8 cellular contexts compared by ENCODE assay signal in genomic region chr22:38180841-38181452, GRCh38. TPM values are rescaled to one million over a fixed set of nuclear protein-coding genes. Genes with fewer than 3 reads are reported as not detected.
DNase-seq lines count a peak whose midpoint lies in the region; ATAC-seq, FAIRE-seq and TF ChIP-seq lines count a peak whose summit lies in the region.

No MANE protein-coding gene starts in this region.

- no peaks in the 10 kb centered on the region for H4K20me1 ChIP-seq in keratinocyte (ENCODE audit: control insufficient read depth, extremely low read depth, insufficient read depth, low read length)

- H3K27me3 ChIP-seq in NT2/D1 (ENCODE audit: insufficient read depth, insufficient read length), result no peaks in the 10 kb centered on the region
- H3K27me3 ChIP-seq in keratinocyte (ENCODE audit: control insufficient read depth, extremely low read depth, insufficient read depth, low read length), result no peaks in the 10 kb centered on the region

- H3K27ac ChIP-seq in keratinocyte (ENCODE audit: control insufficient read depth, insufficient read depth, low read length), result peak overlapping the region; percentile 100

- H3K79me2 ChIP-seq in keratinocyte (ENCODE audit: control insufficient read depth, insufficient read depth, low read length), result no peaks in the 10 kb centered on the region

- FAIRE-seq in keratinocyte (lab: Jason Lieb, UNC), result peak; percentile 17

- no peak for TF ChIP-seq CTCF in astrocyte of the spinal cord (IDR thresholded peaks at IDR 0.05; ENCODE audit: low read depth, low read length)
- peak in 2 of 3 experiments; percentile 3 to 8 for TF ChIP-seq CTCF in keratinocyte (optimal IDR thresholded peaks at IDR 0.05 in 1 of 3, IDR thresholded peaks at IDR 0.05 in 1 of 3, conservative IDR thresholded peaks at IDR 0.05 in 1 of 3; ENCODE audit: extremely low read depth in 1 of 3, insufficient read depth in 2 of 3, low read length in 3 of 3)

- H3K9me1 ChIP-seq in keratinocyte (ENCODE audit: control insufficient read depth, extremely low read depth, insufficient read depth, low read length), result no peaks in the 10 kb centered on the region

- no peak for ATAC-seq in stimulated activated naive CD8-positive, alpha-beta T cell treated with anti-CD3 and anti-CD28 coated beads, Interleukin-15, Interleukin-2, amounts not matched to agents 100 U/mL and 50 U/mL, for 24 hours
- ATAC-seq in GM18511 (IDR thresholded peaks at IDR 0.05; ENCODE audit: unreplicated experiment), result no peak
- no peak for ATAC-seq in GM21447 (IDR thresholded peaks at IDR 0.05; ENCODE audit: unreplicated experiment)

- peak overlapping the region; percentile 86 for H2AFZ ChIP-seq in keratinocyte (ENCODE audit: control insufficient read depth, low read length)

- H3K4me1 ChIP-seq in NT2/D1 (ENCODE audit: insufficient read depth, insufficient read length) (peaks cover 5% of the 10 kb centered on the region), keratinocyte (ENCODE audit: control insufficient read depth, extremely low read depth, insufficient read depth, low read length) (peaks cover 47% of the 10 kb centered on the region)

- peak; percentile 58 for DNase-seq in activated CD4-positive, CD25-positive, alpha-beta regulatory T cell treated with anti-CD3 and anti-CD28 coated beads, Interleukin-2, amount 50 U/mL, for 72 hours
- DNase-seq in activated CD4-positive, CD25-positive, alpha-beta regulatory T cell (lab: John Stamatoyannopoulos, UW), result no peak
- DNase-seq in NT2/D1 (ENCODE audit: low read depth, low spot score) (no peak), astrocyte of the spinal cord (ENCODE audit: low read depth, low spot score) (no peak), keratinocyte (ENCODE audit: low read depth, low spot score) (no peak)
- DNase-seq in stimulated activated naive CD8-positive, alpha-beta T cell treated with anti-CD3 and anti-CD28 coated beads, Interleukin-15, Interleukin-2, amounts not matched to agents 100 U/mL and 50 U/mL, for 24 hours, result peak; percentile 35

- H3K4me3 ChIP-seq in NT2/D1 (ENCODE audit: insufficient read length, low read depth) (peak overlapping the region; percentile 73), astrocyte of the spinal cord (ENCODE audit: low read depth, low read length) (peak overlapping the region; percentile 54), keratinocyte (ENCODE audit: control insufficient read depth in 2 of 3, extremely low read depth in 1 of 3, insufficient read depth in 2 of 3, low read depth in 1 of 3, low read length in 3 of 3) (peak overlapping the region; percentile 49 to 96 (median 69))

- H3K4me2 ChIP-seq in keratinocyte (ENCODE audit: control insufficient read depth, extremely low read depth, insufficient read depth, low read depth, low read length), result peak overlapping the region; percentile 100

- H3K36me3 ChIP-seq in NT2/D1 (ENCODE audit: insufficient read depth, insufficient read length, low read length), result no peaks in the 10 kb centered on the region
- H3K36me3 ChIP-seq in keratinocyte (ENCODE audit: control insufficient read depth in 2 of 2, extremely low read depth in 1 of 2, insufficient read depth in 2 of 2, low read length in 2 of 2), result no peaks in the 10 kb centered on the region

- H3K9me3 ChIP-seq in NT2/D1 (ENCODE audit: insufficient read depth, low read length) (no peaks in the 10 kb centered on the region), keratinocyte (ENCODE audit: control insufficient read depth, low read depth, low read length) (no peaks in the 10 kb centered on the region)

- peak overlapping the region; percentile 99 for H3K9ac ChIP-seq in NT2/D1 (ENCODE audit: insufficient read length, low read depth)
- peak overlapping the region; percentile 99 for H3K9ac ChIP-seq in keratinocyte (ENCODE audit: control insufficient read depth, extremely low read depth, insufficient read depth, low read length)

- dilution Hi-C loops in keratinocyte (cut with MboI; ENCODE audit: extremely low pct_ligation_motif_present, low sequenced_read_pairs), result no loop called here

- in situ Hi-C loops in astrocyte of the spinal cord (cut with HindIII; ENCODE audit: low sequenced_read_pairs), result loop anchor here (25.0 kb wide), 1 partner anchor 131 kb away; the partner anchor contains the start of gene CSNK1E

RNA-seq across cellular contexts. Expression of gene PLA2G6, which starts 0.7 kb away (rescaled TPM):
- polyA plus RNA-seq in keratinocyte, result 4.6 to 12.1 TPM (median 5.2 TPM) in 3 replicates
- polyA plus RNA-seq in keratinocyte (2011; ENCODE audit: low read depth), result 1.6 TPM
- polyA plus RNA-seq in keratinocyte (2011; cell fraction: cytosol; rRNA removed), result 1.4 and 2.3 TPM in 2 replicates
- 34.0 and 40.8 TPM in 2 replicates for polyA plus RNA-seq in keratinocyte (2011; cell fraction: nucleus; rRNA removed)
- 3.2 and 9.8 TPM in 2 replicates for polyA plus RNA-seq in keratinocyte (2012; ENCODE audit: low replicate concordance)
- 4.4 to 20.7 TPM (median 14.4 TPM) in 3 replicates for polyA minus RNA-seq in keratinocyte
- polyA minus RNA-seq in keratinocyte (2011; cell fraction: cytosol; rRNA and poly(A)+ RNA removed), result 5.0 TPM
- 16.8 and 27.8 TPM in 2 replicates for polyA minus RNA-seq in keratinocyte (2011; cell fraction: nucleus; rRNA and poly(A)+ RNA removed)

RNA-seq across cellular contexts. Expression of gene MAFF, which starts 20.8 kb away (rescaled TPM):
- polyA plus RNA-seq in keratinocyte, result 8.6 to 10.5 TPM (median 10.5 TPM) in 3 replicates
- 29.6 TPM for polyA plus RNA-seq in keratinocyte (2011; ENCODE audit: low read depth)
- 7.0 and 9.8 TPM in 2 replicates for polyA plus RNA-seq in keratinocyte (2011; cell fraction: cytosol; rRNA removed)
- polyA plus RNA-seq in keratinocyte (2011; cell fraction: nucleus; rRNA removed), result 12.7 and 15.8 TPM in 2 replicates
- polyA plus RNA-seq in keratinocyte (2012; ENCODE audit: low replicate concordance), result 12.2 and 74.2 TPM in 2 replicates
- polyA minus RNA-seq in keratinocyte, result 3.1 to 3.9 TPM (median 3.5 TPM) in 3 replicates
- 12.3 TPM for polyA minus RNA-seq in keratinocyte (2011; cell fraction: cytosol; rRNA and poly(A)+ RNA removed)
- polyA minus RNA-seq in keratinocyte (2011; cell fraction: nucleus; rRNA and poly(A)+ RNA removed), result 8.0 and 8.1 TPM in 2 replicates

Comparison
In these comparisons a context has a peak if more than half of its experiments do, and no peak if none do; other contexts are left out.
1. DNase-seq: peak in activated CD4-positive, CD25-positive, alpha-beta regulatory T cell treated with anti-CD3 and anti-CD28 coated beads, Interleukin-2, amount 50 U/mL, for 72 hours (single experiment) and stimulated activated naive CD8-positive, alpha-beta T cell treated with anti-CD3 and anti-CD28 coated beads, Interleukin-15, Interleukin-2, amounts not matched to agents 100 U/mL and 50 U/mL, for 24 hours (single experiment); none in activated CD4-positive, CD25-positive, alpha-beta regulatory T cell (0 of 4), NT2/D1 (single experiment), astrocyte of the spinal cord (single experiment) and keratinocyte (single experiment).
2. Peak in every context shown above with its lines, with median percentiles within 50 percentile points of each other: H3K4me3 ChIP-seq.